Comparison of ENCODE assay signal across 19 cellular contexts in the genomic region with DNA sequence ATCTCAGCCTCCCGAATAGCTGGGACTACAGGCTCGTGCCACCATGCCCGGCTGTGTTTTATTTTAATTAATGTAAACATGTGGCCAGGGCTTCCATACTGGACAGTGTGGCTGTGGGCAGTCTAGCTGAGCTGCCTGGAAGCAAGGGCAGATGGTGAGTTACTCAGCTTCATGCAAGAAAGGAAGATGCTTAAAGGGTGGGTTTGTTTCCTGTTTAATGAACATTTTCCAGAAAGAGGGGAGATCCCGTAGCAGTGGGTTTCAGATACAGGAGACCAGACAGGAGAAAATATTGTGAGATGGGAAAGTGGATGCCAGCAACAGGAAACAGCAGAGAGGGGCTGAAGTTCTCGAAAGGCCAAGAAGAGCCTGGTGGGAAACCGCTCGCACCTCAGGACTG. TPM values are rescaled to one million over a fixed set of nuclear protein-coding genes. Genes with fewer than 3 reads are reported as not detected.
DNase-seq lines count a peak whose midpoint lies in the region; ATAC-seq, FAIRE-seq and TF ChIP-seq lines count a peak whose summit lies in the region.
"Had no signal": no experiment of that assay in that cellular context is flagged by ENCODE, and none has a peak within 500 bp of the region (broad histone marks: within the 10 kb centered on the region; RNA-seq: fewer than 3 reads in every experiment).

No MANE protein-coding gene starts in this region.

- H4K20me1 ChIP-seq in OCI-LY7 (ENCODE audit: insufficient read depth, low read length) (0 out of 2 replicates have a peak, but pooled peaks cover under 1% of the 10 kb centered on the region), H1 (replicated peaks in 1 of 2; ENCODE audit: control insufficient read depth in 1 of 2, insufficient read depth in 2 of 2, low read length in 2 of 2) (peaks cover 7 to 22% of the 10 kb centered on the region in 2 experiments), hepatocyte (ENCODE audit: insufficient read depth, poor library complexity, severe bottlenecking) (peaks cover 58% of the 10 kb centered on the region), GM23248 (ENCODE audit: insufficient read depth) (peaks cover 3% of the 10 kb centered on the region)

- no peak overlapping the region for H3K56ac ChIP-seq in H1 (replicated peaks; ENCODE audit: insufficient read length, low read depth, low read length)

- H3K27ac ChIP-seq in OCI-LY7 (ENCODE audit: low read depth, low read length, poor library complexity, severe bottlenecking) (peak overlapping the region; percentile 88), H1 (ENCODE audit: low read depth, low read length) (no peak overlapping the region), hepatocyte (no peak overlapping the region), GM23248 (no peak overlapping the region)
- H3K27ac ChIP-seq: 22Rv1, body of pancreas, ovary had no signal

- H3K4me2 ChIP-seq in OCI-LY7 (ENCODE audit: low read length) (peak overlapping the region; percentile 95), H1 (ENCODE audit: insufficient read depth in 1 of 2, low read depth in 2 of 2, low read length in 2 of 2) (peak overlapping the region; percentile 56 to 58; a peak in 3 of 4 replicates), hepatocyte (no peak overlapping the region), GM23248 (ENCODE audit: unreplicated experiment) (no peak overlapping the region)

- no peak overlapping the region for H3K9ac ChIP-seq in H1 (replicated peaks in 1 of 4; ENCODE audit: extremely low read depth in 1 of 4, low read depth in 3 of 4, low read length in 3 of 4)
- H3K9ac ChIP-seq in GM23248 = no peak overlapping the region

- H2AFZ ChIP-seq in OCI-LY7 (ENCODE audit: low read length) = peak overlapping the region; percentile 26; the same call in 1 of the 2 replicates
- no peak overlapping the region for H2AFZ ChIP-seq in H1 (ENCODE audit: low read length)
- H2AFZ ChIP-seq in hepatocyte = no peak overlapping the region
- H2AFZ ChIP-seq in GM23248 = no peak overlapping the region

- H2BK15ac ChIP-seq in H1 (ENCODE audit: low read length) = no peak overlapping the region

- in situ Hi-C loops in GM23248 (cut with MboI) = no loop called here

- peaks cover 11% of the 10 kb centered on the region for H3K79me1 ChIP-seq in H1 (ENCODE audit: low read depth, low read length)

- no peak for DNase-seq in activated T-cell treated with anti-CD3 and anti-CD28 coated beads, Interleukin-2, amount 50 U/mL, for 24 hours
- DNase-seq in activated T-cell treated with anti-CD3 and anti-CD28 coated beads, Interleukin-2, amount 50 U/mL, for 48 hours = no peak
- DNase-seq in OCI-LY7 (ENCODE audit: low spot score) (no peak), H1 (ENCODE audit: low read depth in 1 of 2, low spot score in 2 of 2) (no peak), hepatocyte (ENCODE audit: low spot score) (no peak), GM23248 (no peak)
- DNase-seq: activated CD4-positive, alpha-beta T cell treated with anti-CD3 and anti-CD28 coated beads for 36 hours; activated CD8-positive, alpha-beta memory T cell treated with anti-CD3 and anti-CD28 coated beads, Interleukin-2, amount 50 U/mL, for 4 hours; activated naive CD4-positive, alpha-beta T cell treated with Interleukin-2 at 50 U/mL for 16 hours; body of pancreas; NCI-H1436; NCI-H2227 treated with DMSO at 0.1 percent for 48 hours; SHP77 had no signal

- no peak overlapping the region for H2BK20ac ChIP-seq in H1 (ENCODE audit: low read length)

- H3K9me3 ChIP-seq in OCI-LY7 (ENCODE audit: low read length) = no peaks in the 10 kb centered on the region
- H3K9me3 ChIP-seq in H1 (ENCODE audit: insufficient read depth in 2 of 2, low read depth in 1 of 2, low read length in 1 of 2) = no peaks in the 10 kb centered on the region
- H3K9me3 ChIP-seq in hepatocyte (ENCODE audit: low read depth) = no peaks in the 10 kb centered on the region
- H3K9me3 ChIP-seq in GM23248 (ENCODE audit: low read depth) = no peaks in the 10 kb centered on the region
- H3K9me3 ChIP-seq: body of pancreas, esophagus muscularis mucosa, ovary had no signal

- TF ChIP-seq POLR2A in H1 (IDR thresholded peaks at IDR 0.05; ENCODE audit: control extremely low read depth in 1 of 2, low read depth in 2 of 2, low read length in 2 of 2) = no peak

- peaks cover 67% of the 10 kb centered on the region for H3K4me1 ChIP-seq in OCI-LY7 (ENCODE audit: insufficient read depth, low read length, poor library complexity, severe bottlenecking)
- peaks cover 9 to 16% (median 14%) of the 10 kb centered on the region in 4 experiments for H3K4me1 ChIP-seq in H1 (replicated peaks in 1 of 4; ENCODE audit: control insufficient read depth in 3 of 4, insufficient read depth in 4 of 4, low read length in 3 of 4)
- H3K4me1 ChIP-seq in hepatocyte (ENCODE audit: insufficient read depth) = no peaks in the 10 kb centered on the region
- H3K4me1 ChIP-seq in GM23248 (ENCODE audit: insufficient read depth) = peaks cover 14% of the 10 kb centered on the region

- POLR2A ChIA-PET in OCI-LY7 (lab: Charles Lee) (interaction anchor here (0.6 kb wide), 1 partner anchor 17 kb away, joined by 3 read pairs; no protein-coding TSS in a partner anchor), H1 (lab: Charles Lee; ENCODE audit: partially characterized antibody) (interaction anchor here (1.0 to 2.2 kb wide), 4 partner anchors 8 to 33 kb away, joined by 3 to 5 read pairs (median 4); a partner anchor contains a TSS)

- no peak overlapping the region for H2BK5ac ChIP-seq in H1 (ENCODE audit: low read depth, low read length)

- no peak overlapping the region for H4K91ac ChIP-seq in H1 (replicated peaks; ENCODE audit: insufficient read length, low read length)

- peaks cover 43% of the 10 kb centered on the region for H3K36me3 Mint-ChIP-seq in activated T-cell treated with anti-CD3 and anti-CD28 coated beads, Interleukin-2, amount 50 U/mL, for 24 hours (ENCODE audit: low read depth)
- peaks cover 6% of the 10 kb centered on the region for H3K36me3 Mint-ChIP-seq in stimulated activated memory B cell treated with anti-CD40 and anti-IgM and Interleukin-4, amounts not matched to agents 10 μg/mL and 1 μg/mL and 100 μg/mL, for 72 hours

- no peak overlapping the region for H4K8ac ChIP-seq in H1 (ENCODE audit: extremely low read depth, insufficient read depth, low read length)

- H2BK12ac ChIP-seq in H1 (ENCODE audit: low read depth, low read length) = no peak overlapping the region

- H3F3A ChIP-seq in GM23248 (ENCODE audit: insufficient read depth) = no peaks in the 10 kb centered on the region; the same call in 1 of the 2 replicates

- no peak overlapping the region for H3K23ac ChIP-seq in H1 (ENCODE audit: insufficient read length)

- H3K4me1 Mint-ChIP-seq in activated T-cell treated with anti-CD3 and anti-CD28 coated beads, Interleukin-2, amount 50 U/mL, for 24 hours (ENCODE audit: low read depth) = peaks cover 43% of the 10 kb centered on the region
- peaks cover 69% of the 10 kb centered on the region for H3K4me1 Mint-ChIP-seq in stimulated activated memory B cell treated with anti-CD40 and anti-IgM and Interleukin-4, amounts not matched to agents 10 μg/mL and 1 μg/mL and 100 μg/mL, for 72 hours

- ATAC-seq in stimulated activated memory B cell treated with anti-CD40 and anti-IgM and Interleukin-4, amounts not matched to agents 10 μg/mL and 1 μg/mL and 100 μg/mL, for 72 hours = no peak
- ATAC-seq in GM21619 (IDR thresholded peaks at IDR 0.05; ENCODE audit: unreplicated experiment) = no peak
- ATAC-seq: activated CD4-positive, alpha-beta T cell treated with anti-CD3 and anti-CD28 coated beads for 36 hours; body of pancreas had no signal

- H2BK120ac ChIP-seq in H1 (replicated peaks; ENCODE audit: low read depth, low read length) = no peak overlapping the region

- no peak overlapping the region for H3K18ac ChIP-seq in H1 (ENCODE audit: extremely low read depth, low read length)

- H3K27me3 ChIP-seq in H1 (replicated peaks in 1 of 4; ENCODE audit: control insufficient read depth in 3 of 4, extremely low read depth in 1 of 4, insufficient read depth in 3 of 4, low read length in 3 of 4) = no peaks in the 10 kb centered on the region
- H3K27me3 ChIP-seq in hepatocyte = no peaks in the 10 kb centered on the region
- no peaks in the 10 kb centered on the region for H3K27me3 ChIP-seq in GM23248 (replicated peaks; ENCODE audit: insufficient read depth)
- H3K27me3 ChIP-seq: body of pancreas, esophagus muscularis mucosa, ovary had no signal

- H3K9me2 ChIP-seq in OCI-LY7 (ENCODE audit: insufficient read depth, low read length) (no peaks in the 10 kb centered on the region), hepatocyte (replicated peaks; ENCODE audit: insufficient read depth) (no peaks in the 10 kb centered on the region), GM23248 (ENCODE audit: insufficient read depth) (no peaks in the 10 kb centered on the region)

- CTCF ChIA-PET in OCI-LY7 (lab: Charles Lee; ENCODE audit: unreplicated experiment) (no interaction called here), H1 (lab: Charles Lee; ENCODE audit: partially characterized antibody) (no interaction called here)

- intact Hi-C loops in OCI-LY7 (cut with micrococcal nuclease; ENCODE audit: unreplicated experiment) = no loop called here

- no peak for FAIRE-seq in H1 (lab: Jason Lieb, UNC)

- no peak overlapping the region for H3K4me3 Mint-ChIP-seq in activated T-cell treated with anti-CD3 and anti-CD28 coated beads, Interleukin-2, amount 50 U/mL, for 24 hours
- H3K4me3 Mint-ChIP-seq in stimulated activated memory B cell treated with anti-CD40 and anti-IgM and Interleukin-4, amounts not matched to agents 10 μg/mL and 1 μg/mL and 100 μg/mL, for 72 hours = peak overlapping the region; percentile 81
- H3K4me3 Mint-ChIP-seq: activated CD4-positive, alpha-beta T cell treated with anti-CD3 and anti-CD28 coated beads for 36 hours had no signal

- TF ChIP-seq CTCF in OCI-LY7 (conservative IDR thresholded peaks at IDR 0.05; ENCODE audit: low read length) (no peak), H1 (IDR thresholded peaks at IDR 0.05; ENCODE audit: control extremely low read depth in 1 of 3, insufficient read depth in 1 of 3, low read depth in 1 of 3, low read length in 3 of 3) (no peak), hepatocyte (IDR thresholded peaks at IDR 0.05; ENCODE audit: poor library complexity) (no peak)

- whole genome bisulfite sequencing in H1 (ENCODE audit: extremely low coverage in 1 of 2, insufficient coverage in 1 of 2, insufficient read length in 1 of 2, insufficient replicate concordance in 2 of 2, low coverage in 1 of 2, low lambda C conversion rate in 2 of 2, missing lambda C conversion rate in 1 of 2), 2 experiments = 91% methylated on average over 7 of the region's 7 CpGs; no CpG with 5 or more reads in 1 of the 2 experiments
- WGBS in hepatocyte (ENCODE audit: low lambda C conversion rate, missing lambda C conversion rate) = 94% methylated on average over 7 of the region's 7 CpGs
- WGBS in GM23248 (ENCODE audit: low coverage in 1 of 2, low lambda C conversion rate in 2 of 2, missing lambda C conversion rate in 2 of 2), 2 experiments = 89 to 91% methylated on average over 7 of the region's 7 CpGs

- TF ChIP-seq RAD21 in H1 (IDR thresholded peaks at IDR 0.05 in 1 of 2, conservative IDR thresholded peaks at IDR 0.05 in 1 of 2; ENCODE audit: low read depth in 2 of 2, low read length in 2 of 2) = no peak

- H3K36me3 ChIP-seq in OCI-LY7 (ENCODE audit: insufficient read depth, low read length) (peaks cover 17% of the 10 kb centered on the region; the same call in 1 of the 2 replicates), H1 (ENCODE audit: control insufficient read depth in 2 of 4, insufficient read depth in 4 of 4, low read length in 3 of 4) (no peaks in the 10 kb centered on the region), hepatocyte (replicated peaks; ENCODE audit: insufficient read depth, low read depth) (no peaks in the 10 kb centered on the region), GM23248 (ENCODE audit: low read depth) (no peaks in the 10 kb centered on the region)
- H3K36me3 ChIP-seq: ovary had no signal

- TF ChIP-seq EP300 in H1 (IDR thresholded peaks at IDR 0.05; ENCODE audit: borderline replicate concordance in 1 of 2, low read depth in 2 of 2, low read length in 2 of 2) = no peak

- peak overlapping the region; percentile 19 for H3K27ac Mint-ChIP-seq in activated T-cell treated with anti-CD3 and anti-CD28 coated beads, Interleukin-2, amount 50 U/mL, for 24 hours
- peak overlapping the region; percentile 97 for H3K27ac Mint-ChIP-seq in stimulated activated memory B cell treated with anti-CD40 and anti-IgM and Interleukin-4, amounts not matched to agents 10 μg/mL and 1 μg/mL and 100 μg/mL, for 72 hours
- H3K27ac Mint-ChIP-seq: activated CD4-positive, alpha-beta T cell treated with anti-CD3 and anti-CD28 coated beads for 36 hours had no signal

- no peak overlapping the region for H4K5ac ChIP-seq in H1 (ENCODE audit: insufficient read length, low read depth, low read length)

- TSS peak; percentile 91 for BruUV-seq in OCI-LY7 (replicated peaks; lab: Mats Ljungman, UMichigan)

- H3K4ac ChIP-seq in H1 (replicated peaks; ENCODE audit: insufficient read length, low read depth, low read length) = no peak overlapping the region

- no peak overlapping the region for H2AK5ac ChIP-seq in H1 (ENCODE audit: low read depth, low read length)

- peak overlapping the region; percentile 64 for H3K4me3 ChIP-seq in OCI-LY7 (ENCODE audit: low read depth, low read length, poor library complexity, severe bottlenecking)
- no peak overlapping the region for H3K4me3 ChIP-seq in H1 (ENCODE audit: extremely low read depth in 1 of 4, insufficient read depth in 2 of 4, low read depth in 3 of 4, low read length in 4 of 4)
- H3K4me3 ChIP-seq in hepatocyte = no peak overlapping the region
- H3K4me3 ChIP-seq in GM23248 = no peak overlapping the region
- H3K4me3 ChIP-seq: body of pancreas, esophagus muscularis mucosa, ovary, skin epidermis had no signal

- peaks cover 91% of the 10 kb centered on the region for H3K79me2 ChIP-seq in OCI-LY7 (ENCODE audit: insufficient read depth, low read depth, low read length)
- H3K79me2 ChIP-seq in H1 (ENCODE audit: control insufficient read depth in 1 of 2, insufficient read depth in 2 of 2, low read length in 2 of 2) = peaks cover 4 to 56% of the 10 kb centered on the region in 2 experiments
- H3K79me2 ChIP-seq in hepatocyte = peaks cover 98% of the 10 kb centered on the region
- H3K79me2 ChIP-seq in GM23248 (ENCODE audit: insufficient read depth) = peaks cover 100% of the 10 kb centered on the region

- no peaks in the 10 kb centered on the region for H3K23me2 ChIP-seq in H1 (ENCODE audit: low read depth, low read length)

- no peaks in the 10 kb centered on the region for H3K9me3 Mint-ChIP-seq in activated T-cell treated with anti-CD3 and anti-CD28 coated beads, Interleukin-2, amount 50 U/mL, for 24 hours
- H3K9me3 Mint-ChIP-seq in stimulated activated memory B cell treated with anti-CD40 and anti-IgM and Interleukin-4, amounts not matched to agents 10 μg/mL and 1 μg/mL and 100 μg/mL, for 72 hours = no peaks in the 10 kb centered on the region

- H3K27me3 Mint-ChIP-seq in activated T-cell treated with anti-CD3 and anti-CD28 coated beads, Interleukin-2, amount 50 U/mL, for 24 hours = no peaks in the 10 kb centered on the region
- no peaks in the 10 kb centered on the region for H3K27me3 Mint-ChIP-seq in stimulated activated memory B cell treated with anti-CD40 and anti-IgM and Interleukin-4, amounts not matched to agents 10 μg/mL and 1 μg/mL and 100 μg/mL, for 72 hours
- H3K27me3 Mint-ChIP-seq: activated CD4-positive, alpha-beta T cell treated with anti-CD3 and anti-CD28 coated beads for 36 hours had no signal

- H3K14ac ChIP-seq in H1 (ENCODE audit: insufficient read length) = no peak overlapping the region

RNA-seq across cellular contexts. Expression of a gene that starts 7.3 kb away (rescaled TPM):
- total RNA-seq in OCI-LY7 (2014; rRNA removed; shearing (Covaris generic)) = 95.9 and 114 TPM in 2 replicates
- total RNA-seq in OCI-LY7 (2022) (130 and 133 TPM in 2 replicates), hepatocyte (25.4 and 42.3 TPM in 2 replicates)
- 41.4 and 43.4 TPM in 2 replicates for total RNA-seq in H1 (2021; fragmentation: NEBNext Ultra II Directional; extraction: Animal tissue kit (Norgen Biotek cat#: 25700))
- polyA plus RNA-seq in H1 (2011; rRNA removed) (16.9 and 27.9 TPM in 2 replicates), hepatocyte (44.9 and 71.9 TPM in 2 replicates), GM23248 (2016; fragmentation: Nextera tagmentation; extraction: Ambion mirVana) (9.1 and 10.0 TPM in 2 replicates)
- 32.3 TPM for polyA plus RNA-seq in H1 (2011; cell fraction: cytosol; rRNA removed)
- polyA plus RNA-seq in H1 (2011; cell fraction: nucleus; rRNA removed) = 174 TPM
- 31.6 to 50.2 TPM (median 47.8 TPM) in 4 replicates for polyA plus RNA-seq in H1 (2012, experiment 1 of 2)
- polyA plus RNA-seq in H1 (2012, experiment 2 of 2) = 19.0 TPM
- 28.5 TPM for polyA plus RNA-seq in H1 (2013, experiment 1 of 2)
- 25.8 TPM for polyA plus RNA-seq in H1 (2013, experiment 2 of 2)
- 20.9 and 23.0 TPM in 2 replicates for polyA minus RNA-seq in H1 (2011; rRNA and poly(A)+ RNA removed)
- 32.1 TPM for polyA minus RNA-seq in H1 (2011; cell fraction: cytosol; rRNA and poly(A)+ RNA removed)
- 67.2 TPM for polyA minus RNA-seq in H1 (2011; cell fraction: nucleus; rRNA and poly(A)+ RNA removed)
- 28.3 and 58.9 TPM in 2 replicates for total RNA-seq in GM23248 (2014; rRNA removed; shearing (Covaris generic))

RNA-seq across cellular contexts. Expression of a gene that starts 35.3 kb away (rescaled TPM):
- 48.3 and 67.4 TPM in 2 replicates for total RNA-seq in OCI-LY7 (2014; rRNA removed; shearing (Covaris generic))
- total RNA-seq in OCI-LY7 (2022) (75.2 and 80.3 TPM in 2 replicates), hepatocyte (52.0 and 56.1 TPM in 2 replicates)
- 197 and 199 TPM in 2 replicates for total RNA-seq in H1 (2021; fragmentation: NEBNext Ultra II Directional; extraction: Animal tissue kit (Norgen Biotek cat#: 25700))
- polyA plus RNA-seq in H1 (2011; rRNA removed) (67.6 and 70.8 TPM in 2 replicates), hepatocyte (7.8 and 9.2 TPM in 2 replicates), GM23248 (2016; fragmentation: Nextera tagmentation; extraction: Ambion mirVana) (6.5 and 8.0 TPM in 2 replicates)
- polyA plus RNA-seq in H1 (2011; cell fraction: cytosol; rRNA removed) = 86.6 TPM
- 66.1 TPM for polyA plus RNA-seq in H1 (2011; cell fraction: nucleus; rRNA removed)
- 108 to 121 TPM (median 116 TPM) in 4 replicates for polyA plus RNA-seq in H1 (2012, experiment 1 of 2)
- polyA plus RNA-seq in H1 (2012, experiment 2 of 2) = 65.0 TPM
- polyA plus RNA-seq in H1 (2013, experiment 1 of 2) = 101 TPM
- polyA plus RNA-seq in H1 (2013, experiment 2 of 2) = 104 TPM
- polyA minus RNA-seq in H1 (2011; rRNA and poly(A)+ RNA removed) = 76.5 and 91.0 TPM in 2 replicates
- 55.5 TPM for polyA minus RNA-seq in H1 (2011; cell fraction: cytosol; rRNA and poly(A)+ RNA removed)
- polyA minus RNA-seq in H1 (2011; cell fraction: nucleus; rRNA and poly(A)+ RNA removed) = 37.6 TPM
- total RNA-seq in GM23248 (2014; rRNA removed; shearing (Covaris generic)) = 51.8 and 55.9 TPM in 2 replicates

RNA-seq across cellular contexts. Expression of a gene that starts 58.0 kb away (rescaled TPM):
- total RNA-seq in OCI-LY7 (2014; rRNA removed; shearing (Covaris generic)) = 38.2 and 54.5 TPM in 2 replicates
- total RNA-seq in OCI-LY7 (2022) = 30.6 and 34.8 TPM in 2 replicates
- 70.9 and 72.5 TPM in 2 replicates for total RNA-seq in H1 (2021; fragmentation: NEBNext Ultra II Directional; extraction: Animal tissue kit (Norgen Biotek cat#: 25700))
- polyA plus RNA-seq in H1 (2011; rRNA removed) = 163 and 214 TPM in 2 replicates
- 121 TPM for polyA plus RNA-seq in H1 (2011; cell fraction: cytosol; rRNA removed)
- 208 TPM for polyA plus RNA-seq in H1 (2011; cell fraction: nucleus; rRNA removed)
- 38.1 to 86.9 TPM (median 80.9 TPM) in 4 replicates for polyA plus RNA-seq in H1 (2012, experiment 1 of 2)
- polyA plus RNA-seq in H1 (2012, experiment 2 of 2) = 93.0 TPM
- 73.8 TPM for polyA plus RNA-seq in H1 (2013, experiment 1 of 2)
- 79.6 TPM for polyA plus RNA-seq in H1 (2013, experiment 2 of 2)
- 4.7 and 7.5 TPM in 2 replicates for polyA minus RNA-seq in H1 (2011; rRNA and poly(A)+ RNA removed)
- polyA minus RNA-seq in H1 (2011; cell fraction: cytosol; rRNA and poly(A)+ RNA removed) = 31.9 TPM
- 46.7 TPM for polyA minus RNA-seq in H1 (2011; cell fraction: nucleus; rRNA and poly(A)+ RNA removed)
- total RNA-seq in hepatocyte = 34.8 and 51.7 TPM in 2 replicates
- 86.6 and 104 TPM in 2 replicates for polyA plus RNA-seq in hepatocyte
- total RNA-seq in GM23248 (2014; rRNA removed; shearing (Covaris generic)) = 45.3 and 57.7 TPM in 2 replicates
- polyA plus RNA-seq in GM23248 (2016; fragmentation: Nextera tagmentation; extraction: Ambion mirVana) = 50.8 and 55.4 TPM in 2 replicates

RNA-seq across cellular contexts. Expression of a gene that starts 59.3 kb away (rescaled TPM):
- 22.0 and 23.8 TPM in 2 replicates for total RNA-seq in OCI-LY7 (2014; rRNA removed; shearing (Covaris generic))
- total RNA-seq in OCI-LY7 (2022) (48.5 and 51.8 TPM in 2 replicates), hepatocyte (12.0 and 17.7 TPM in 2 replicates)
- total RNA-seq in H1 (2021; fragmentation: NEBNext Ultra II Directional; extraction: Animal tissue kit (Norgen Biotek cat#: 25700)) = 19.3 and 19.7 TPM in 2 replicates
- polyA plus RNA-seq in H1 (2011; rRNA removed) (13.1 and 17.0 TPM in 2 replicates), hepatocyte (20.8 and 28.2 TPM in 2 replicates), GM23248 (2016; fragmentation: Nextera tagmentation; extraction: Ambion mirVana) (3.1 and 3.9 TPM in 2 replicates)
- polyA plus RNA-seq in H1 (2011; cell fraction: cytosol; rRNA removed) = 17.4 TPM
- polyA plus RNA-seq in H1 (2011; cell fraction: nucleus; rRNA removed) = 144 TPM
- 15.4 to 20.9 TPM (median 18.8 TPM) in 4 replicates for polyA plus RNA-seq in H1 (2012, experiment 1 of 2)
- polyA plus RNA-seq in H1 (2012, experiment 2 of 2) = 10.1 TPM
- polyA plus RNA-seq in H1 (2013, experiment 1 of 2) = 6.1 TPM
- polyA plus RNA-seq in H1 (2013, experiment 2 of 2) = 4.8 TPM
- 4.4 and 4.6 TPM in 2 replicates for polyA minus RNA-seq in H1 (2011; rRNA and poly(A)+ RNA removed)
- polyA minus RNA-seq in H1 (2011; cell fraction: cytosol; rRNA and poly(A)+ RNA removed) = 8.2 TPM
- polyA minus RNA-seq in H1 (2011; cell fraction: nucleus; rRNA and poly(A)+ RNA removed) = 33.1 TPM
- 9.3 and 12.3 TPM in 2 replicates for total RNA-seq in GM23248 (2014; rRNA removed; shearing (Covaris generic))

RNA-seq across cellular contexts. Expression of a gene that starts 59.6 kb away (rescaled TPM):
- total RNA-seq in OCI-LY7 (2014; rRNA removed; shearing (Covaris generic)) = 170 and 190 TPM in 2 replicates
- total RNA-seq in OCI-LY7 (2022) = 176 and 196 TPM in 2 replicates
- 252 and 267 TPM in 2 replicates for total RNA-seq in H1 (2021; fragmentation: NEBNext Ultra II Directional; extraction: Animal tissue kit (Norgen Biotek cat#: 25700))
- polyA plus RNA-seq in H1 (2011; rRNA removed) = 168 and 250 TPM in 2 replicates
- 256 TPM for polyA plus RNA-seq in H1 (2011; cell fraction: cytosol; rRNA removed)
- 198 TPM for polyA plus RNA-seq in H1 (2011; cell fraction: nucleus; rRNA removed)
- polyA plus RNA-seq in H1 (2012, experiment 1 of 2) = 193 to 245 TPM (median 224 TPM) in 4 replicates
- 253 TPM for polyA plus RNA-seq in H1 (2012, experiment 2 of 2)
- 216 TPM for polyA plus RNA-seq in H1 (2013, experiment 1 of 2)
- polyA plus RNA-seq in H1 (2013, experiment 2 of 2) = 235 TPM
- polyA minus RNA-seq in H1 (2011; rRNA and poly(A)+ RNA removed) = 35.3 and 37.0 TPM in 2 replicates
- 103 TPM for polyA minus RNA-seq in H1 (2011; cell fraction: cytosol; rRNA and poly(A)+ RNA removed)
- 46.1 TPM for polyA minus RNA-seq in H1 (2011; cell fraction: nucleus; rRNA and poly(A)+ RNA removed)
- total RNA-seq in hepatocyte = 115 and 116 TPM in 2 replicates
- polyA plus RNA-seq in hepatocyte = 155 TPM in 2 replicates
- total RNA-seq in GM23248 (2014; rRNA removed; shearing (Covaris generic)) = 96.5 and 99.4 TPM in 2 replicates
- polyA plus RNA-seq in GM23248 (2016; fragmentation: Nextera tagmentation; extraction: Ambion mirVana) = 113 and 119 TPM in 2 replicates

Comparison
In these comparisons a context has a peak if more than half of its experiments do, and no peak if none do; other contexts are left out.
1. H3K4me2 ChIP-seq: peak in OCI-LY7 (single experiment) and H1 (2 of 2); none in hepatocyte (single experiment) and GM23248 (single experiment).